8 cellular contexts compared by ENCODE assay signal in the genomic region with DNA sequence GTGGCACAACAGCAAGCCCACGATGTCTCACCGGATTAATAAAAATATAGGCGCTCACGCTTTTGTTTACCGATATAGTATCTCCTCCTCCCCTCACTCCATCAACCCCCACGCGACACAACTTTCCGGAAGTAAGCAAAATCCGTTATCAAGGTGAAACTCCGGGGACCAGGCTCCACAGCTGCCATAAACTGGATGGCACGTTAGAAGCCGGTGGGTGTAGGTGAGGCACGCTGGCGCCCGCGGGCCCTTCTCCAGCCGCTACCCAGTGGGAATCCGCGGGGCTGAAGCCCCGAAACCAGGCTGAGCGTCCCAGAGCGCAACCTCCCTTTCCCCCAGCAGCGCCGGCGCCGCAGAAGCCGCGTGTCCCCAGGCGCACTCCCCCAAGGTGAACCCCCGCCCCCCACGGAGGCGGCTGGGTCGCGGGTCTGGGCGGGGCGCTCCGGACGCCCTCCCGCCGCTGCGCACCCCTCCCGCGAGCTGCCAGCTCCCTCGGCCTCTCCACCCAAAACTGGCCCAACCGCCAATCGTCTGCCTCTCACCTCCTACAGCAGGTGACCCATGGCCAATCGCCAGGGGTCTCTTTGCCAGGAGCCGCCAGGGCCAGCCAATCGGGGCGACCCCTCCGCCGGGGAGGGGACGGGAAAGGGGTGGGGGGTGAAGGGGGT.
DNase-seq lines count a peak whose midpoint lies in the region; ATAC-seq, FAIRE-seq and TF ChIP-seq lines count a peak whose summit lies in the region.

No MANE protein-coding gene starts in this region.

- H3K27ac Mint-ChIP-seq in T-helper 17 cell (peak overlapping the region; percentile 89), astrocyte (ENCODE audit: unreplicated experiment) (peak overlapping the region; percentile 84)

- peak overlapping the region; percentile 62 for H2AFZ ChIP-seq in astrocyte (ENCODE audit: low read depth, low read length)

- peak; percentile 79 for ATAC-seq in GM18499 (IDR thresholded peaks at IDR 0.05; ENCODE audit: insufficient read depth, unreplicated experiment)
- peak; percentile 88 for ATAC-seq in HG02885 (IDR thresholded peaks at IDR 0.05; ENCODE audit: poor library complexity, unreplicated experiment)
- ATAC-seq in T-helper 17 cell = peak; percentile 95

- H3K4me1 Mint-ChIP-seq in T-helper 17 cell (peaks cover 27% of the 10 kb centered on the region), astrocyte (ENCODE audit: low read depth, unreplicated experiment) (peaks cover 19% of the 10 kb centered on the region)

- H3K27ac ChIP-seq in astrocyte (ENCODE audit: low read depth, low read length) = peak overlapping the region; percentile 57

- H3K4me3 Mint-ChIP-seq in T-helper 17 cell = peak overlapping the region; percentile 95
- peak overlapping the region; percentile 91 for H3K4me3 Mint-ChIP-seq in astrocyte (ENCODE audit: unreplicated experiment)

- H4K20me1 ChIP-seq in astrocyte (ENCODE audit: insufficient read depth, low read length) = peaks cover 18% of the 10 kb centered on the region

- FAIRE-seq in astrocyte (lab: Jason Lieb, UNC) = no peak

- H3K36me3 Mint-ChIP-seq in T-helper 17 cell (ENCODE audit: low read depth) = peaks cover 5% of the 10 kb centered on the region
- peaks cover 2% of the 10 kb centered on the region for H3K36me3 Mint-ChIP-seq in astrocyte (ENCODE audit: low read depth, unreplicated experiment)

- DNase-seq in NCI-H1694 (lab: John Stamatoyannopoulos, UW) (peak; percentile 88), T-helper 17 cell (peak; percentile 83 to 90 (median 88)), astrocyte (ENCODE audit: low read depth) (peak; percentile 83), hypothalamus (lab: John Stamatoyannopoulos, UW) (peak in 47 of 51 donors; percentile 9 to 82 (median 58)), retina (peak; percentile 85), SHP77 treated with DMSO at 0.1 percent for 48 hours (lab: John Stamatoyannopoulos, UW) (no peak)

- no peak for TF ChIP-seq CTCF in astrocyte (IDR thresholded peaks at IDR 0.05; ENCODE audit: insufficient read depth, low read depth, low read length)

- H3K4me2 ChIP-seq in astrocyte (ENCODE audit: low read length) = peak overlapping the region; percentile 96

- H3K9me3 Mint-ChIP-seq in astrocyte (ENCODE audit: unreplicated experiment) = no peaks in the 10 kb centered on the region

- peak overlapping the region; percentile 89 for H3K9ac ChIP-seq in astrocyte (ENCODE audit: low read length)

- peaks cover 43% of the 10 kb centered on the region for H3K79me2 ChIP-seq in astrocyte (ENCODE audit: insufficient read depth, low read length)

- H3K4me1 ChIP-seq in astrocyte (ENCODE audit: insufficient read depth, low read length) = peaks cover 11% of the 10 kb centered on the region

- H3K4me3 ChIP-seq in astrocyte (ENCODE audit: insufficient read depth, low read depth, low read length) = peak overlapping the region; percentile 81

- H3K36me3 ChIP-seq in astrocyte (ENCODE audit: insufficient read depth, low read length) = no peaks in the 10 kb centered on the region

- H3K9me3 ChIP-seq in T-helper 17 cell (ENCODE audit: control insufficient read depth, low read length, poor library complexity, severe bottlenecking) (no peaks in the 10 kb centered on the region), astrocyte (ENCODE audit: insufficient read depth, low read depth, low read length) (no peaks in the 10 kb centered on the region)

- H3K27me3 ChIP-seq in astrocyte (ENCODE audit: insufficient read depth, low read length) = no peaks in the 10 kb centered on the region

- no peaks in the 10 kb centered on the region for H3K27me3 Mint-ChIP-seq in T-helper 17 cell
- H3K27me3 Mint-ChIP-seq in astrocyte (ENCODE audit: low read depth, unreplicated experiment) = no peaks in the 10 kb centered on the region
